ENCODE assay signal across 32 cellular contexts in genomic region chr17:18055597-18055996, GRCh38.
"Had no signal": no experiment of that assay in that cellular context is flagged by ENCODE, and none has a peak within 500 bp of the region (broad histone marks: within the 10 kb centered on the region; RNA-seq: fewer than 3 reads in every experiment).

No MANE protein-coding gene starts in this region.

- H3K27me3 ChIP-seq: brain microvascular endothelial cell, esophagus muscularis mucosa, foreskin keratinocyte, gastrocnemius medialis, heart left ventricle had no signal

- DNase-seq: activated CD4-positive, alpha-beta memory T cell treated with anti-CD3 and anti-CD28 coated beads for 36 hours; activated CD4-positive, alpha-beta T cell treated with anti-CD3 and anti-CD28 coated beads for 36 hours; activated CD4-positive, alpha-beta T cell treated with anti-CD3 and anti-CD28 coated beads, Interleukin-2, amount 10 ng/mL, durations not matched to agents 24 days and 14 days; activated CD4-positive, CD25-positive, alpha-beta regulatory T cell; activated CD4-positive, CD25-positive, alpha-beta regulatory T cell treated with anti-CD3 and anti-CD28 coated beads, Interleukin-2, amount 50 U/mL, for 72 hours; activated CD8-positive, alpha-beta memory T cell treated with anti-CD3 and anti-CD28 coated beads, Interleukin-2, amount 50 U/mL, for 48 hours; activated CD8-positive, alpha-beta T cell treated with anti-CD3 and anti-CD28 coated beads, Interleukin-2, amount 10 ng/mL, durations not matched to agents 7 days and 5 days; activated effector memory CD4-positive, alpha-beta T cell treated with anti-CD3 and anti-CD28 coated beads, Interleukin-2, amount 50 U/mL, for 16 hours; activated naive CD4-positive, alpha-beta T cell treated with anti-CD3 and anti-CD28 coated beads, Interleukin-2, amount 10 ng/mL, durations not matched to agents 7 days and 5 days; activated naive CD8-positive, alpha-beta T cell treated with anti-CD3 and anti-CD28 coated beads, Interleukin-2, amount 10 ng/mL, durations not matched to agents 7 days and 5 days; activated T-cell treated with anti-CD3 and anti-CD28 coated beads for 4 hours; activated T-cell treated with anti-CD3 and anti-CD28 coated beads, Interleukin-2, amount 50 U/mL, for 4 hours; anterior cingulate cortex; brain microvascular endothelial cell; dermis blood vessel endothelial cell; effector CD4-positive, alpha-beta T cell; effector memory CD8-positive, alpha-beta T cell; erythroblast; foreskin keratinocyte; gastrocnemius medialis; glutamatergic neuron; heart left ventricle; T-helper 1 cell; T-helper 17 cell; T1000 had no signal

- H3K4me1 Mint-ChIP-seq: activated CD4-positive, alpha-beta T cell treated with anti-CD3 and anti-CD28 coated beads for 36 hours; activated naive CD4-positive, alpha-beta T cell treated with anti-CD3 and anti-CD28 coated beads, Interleukin-2, amount 10 ng/mL, durations not matched to agents 7 days and 5 days; activated naive CD8-positive, alpha-beta T cell treated with anti-CD3 and anti-CD28 coated beads, Interleukin-2, amount 10 ng/mL, durations not matched to agents 7 days and 5 days; T-helper 17 cell had no signal

- H3K4me3 Mint-ChIP-seq: activated CD4-positive, alpha-beta memory T cell treated with anti-CD3 and anti-CD28 coated beads for 36 hours; activated CD4-positive, alpha-beta T cell treated with anti-CD3 and anti-CD28 coated beads for 36 hours; activated CD4-positive, alpha-beta T cell treated with anti-CD3 and anti-CD28 coated beads, Interleukin-2, amount 10 ng/mL, durations not matched to agents 24 days and 14 days; activated CD8-positive, alpha-beta T cell treated with anti-CD3 and anti-CD28 coated beads, Interleukin-2, amount 10 ng/mL, durations not matched to agents 7 days and 5 days; activated naive CD4-positive, alpha-beta T cell treated with anti-CD3 and anti-CD28 coated beads, Interleukin-2, amount 10 ng/mL, durations not matched to agents 7 days and 5 days; activated naive CD8-positive, alpha-beta T cell treated with anti-CD3 and anti-CD28 coated beads, Interleukin-2, amount 10 ng/mL, durations not matched to agents 7 days and 5 days; activated T-cell treated with anti-CD3 and anti-CD28 coated beads, Interleukin-2, amount 50 U/mL, for 4 hours; activated T-helper 1 cell treated with anti-CD3 and anti-CD28 coated beads, Interleukin-12 subunit alpha, Interleukin-12 subunit beta, Interleukin-2, Interleukin-4 antibody, amounts not matched to agents 30 ng/mL and 10 ng/mL and 1 ng/mL, durations not matched to agents 14 hours and 24 hours and 36 hours; central memory CD8-positive, alpha-beta T cell; effector memory CD8-positive, alpha-beta T cell; T-helper 17 cell; T-helper 2 cell treated with Interferon-gamma antibody and Interleukin-4, amounts not matched to agents 5 μg/mL and 100 μg/mL, for 36 hours had no signal

- H3K9me3 ChIP-seq: esophagus muscularis mucosa, gastrocnemius medialis, heart left ventricle had no signal

- H3K4me3 ChIP-seq: coronary artery, esophagus muscularis mucosa, gastrocnemius medialis, heart left ventricle had no signal

- H3K9me3 Mint-ChIP-seq: activated CD4-positive, alpha-beta memory T cell treated with anti-CD3 and anti-CD28 coated beads for 36 hours; activated CD4-positive, alpha-beta T cell treated with anti-CD3 and anti-CD28 coated beads, Interleukin-2, amount 10 ng/mL, durations not matched to agents 24 days and 14 days; activated naive CD4-positive, alpha-beta T cell treated with anti-CD3 and anti-CD28 coated beads, Interleukin-2, amount 10 ng/mL, durations not matched to agents 7 days and 5 days; activated naive CD4-positive, alpha-beta T cell treated with anti-CD3 and anti-CD28 coated beads, Interleukin-2, amount 50 U/mL, for 72 hours; activated naive CD8-positive, alpha-beta T cell treated with anti-CD3 and anti-CD28 coated beads, Interleukin-2, amount 10 ng/mL, durations not matched to agents 7 days and 5 days; activated T-cell treated with anti-CD3 and anti-CD28 coated beads, Interleukin-2, amount 50 U/mL, for 4 hours; activated T-helper 1 cell treated with anti-CD3 and anti-CD28 coated beads, Interleukin-12 subunit alpha, Interleukin-12 subunit beta, Interleukin-2, Interleukin-4 antibody, amounts not matched to agents 30 ng/mL and 10 ng/mL and 1 ng/mL, durations not matched to agents 14 hours and 24 hours and 36 hours; activated T-helper 2 cell treated with anti-CD3 and anti-CD28 coated beads, Interferon-gamma antibody, Interleukin-2, Interleukin-4, amounts not matched to agents 10 μg/mL and 5 μg/mL and 100 μg/mL, durations not matched to agents 14 hours and 24 hours and 36 hours; central memory CD8-positive, alpha-beta T cell; effector memory CD8-positive, alpha-beta T cell; T-helper 2 cell treated with Interferon-gamma antibody and Interleukin-4, amounts not matched to agents 5 μg/mL and 100 μg/mL, for 36 hours had no signal

- H3K27ac ChIP-seq: brain microvascular endothelial cell, coronary artery, esophagus muscularis mucosa, foreskin keratinocyte, gastrocnemius medialis, heart left ventricle had no signal

- H3K27ac Mint-ChIP-seq: activated CD4-positive, alpha-beta memory T cell treated with anti-CD3 and anti-CD28 coated beads for 36 hours; activated CD4-positive, alpha-beta T cell treated with anti-CD3 and anti-CD28 coated beads for 36 hours; activated CD4-positive, alpha-beta T cell treated with anti-CD3 and anti-CD28 coated beads, Interleukin-2, amount 10 ng/mL, durations not matched to agents 24 days and 14 days; activated CD8-positive, alpha-beta T cell treated with anti-CD3 and anti-CD28 coated beads, Interleukin-2, amount 10 ng/mL, durations not matched to agents 7 days and 5 days; activated naive CD4-positive, alpha-beta T cell treated with anti-CD3 and anti-CD28 coated beads, Interleukin-2, amount 10 ng/mL, durations not matched to agents 7 days and 5 days; activated naive CD8-positive, alpha-beta T cell treated with anti-CD3 and anti-CD28 coated beads, Interleukin-2, amount 10 ng/mL, durations not matched to agents 7 days and 5 days; activated T-helper 1 cell treated with anti-CD3 and anti-CD28 coated beads, Interleukin-12 subunit alpha, Interleukin-12 subunit beta, Interleukin-2, Interleukin-4 antibody, amounts not matched to agents 30 ng/mL and 10 ng/mL and 1 ng/mL, durations not matched to agents 14 hours and 24 hours and 36 hours; activated T-helper 2 cell treated with anti-CD3 and anti-CD28 coated beads, Interferon-gamma antibody, Interleukin-2, Interleukin-4, amounts not matched to agents 10 μg/mL and 5 μg/mL and 100 μg/mL, durations not matched to agents 14 hours and 24 hours and 36 hours; effector memory CD8-positive, alpha-beta T cell; T-helper 17 cell had no signal

- ATAC-seq: activated CD4-positive, alpha-beta T cell treated with anti-CD3 and anti-CD28 coated beads for 36 hours; activated CD8-positive, alpha-beta T cell treated with anti-CD3 and anti-CD28 coated beads, Interleukin-2, amount 10 ng/mL, durations not matched to agents 7 days and 5 days; activated naive CD4-positive, alpha-beta T cell treated with anti-CD3 and anti-CD28 coated beads, Interleukin-2, amount 50 U/mL, for 72 hours; activated T-cell treated with anti-CD3 and anti-CD28 coated beads, Interleukin-2, amount 50 U/mL, for 4 hours; effector memory CD8-positive, alpha-beta T cell; foreskin keratinocyte; gastrocnemius medialis; heart left ventricle; T-helper 17 cell had no signal

- H3K27me3 Mint-ChIP-seq: activated CD4-positive, alpha-beta memory T cell treated with anti-CD3 and anti-CD28 coated beads for 36 hours; activated CD4-positive, alpha-beta T cell treated with anti-CD3 and anti-CD28 coated beads for 36 hours; activated CD4-positive, alpha-beta T cell treated with anti-CD3 and anti-CD28 coated beads, Interleukin-2, amount 10 ng/mL, durations not matched to agents 24 days and 14 days; activated naive CD4-positive, alpha-beta T cell treated with anti-CD3 and anti-CD28 coated beads, Interleukin-2, amount 10 ng/mL, durations not matched to agents 7 days and 5 days; activated naive CD8-positive, alpha-beta T cell treated with anti-CD3 and anti-CD28 coated beads, Interleukin-2, amount 10 ng/mL, durations not matched to agents 7 days and 5 days; central memory CD8-positive, alpha-beta T cell; effector memory CD8-positive, alpha-beta T cell; T-helper 17 cell had no signal

- H3K4me1 ChIP-seq: esophagus muscularis mucosa, gastrocnemius medialis, heart left ventricle had no signal
